In genomic region chr16:17223576-17223975, GRCh38 we compare ENCODE assay signal across 19 cellular contexts.
"Had no signal": no experiment of that assay in that cellular context is flagged by ENCODE, and none has a peak within 500 bp of the region (broad histone marks: within the 10 kb centered on the region; RNA-seq: fewer than 3 reads in every experiment).

No MANE protein-coding gene starts in this region.

- H3K9me3 ChIP-seq: adrenal gland, lower lobe of right lung, stomach had no signal

- H3K4me2 ChIP-seq: hepatocyte had no signal

- H3K27me3 ChIP-seq: adrenal gland, cardiac muscle cell, hepatocyte, stomach had no signal

- H3K4me3 ChIP-seq: cardiac muscle cell, hepatocyte, lower lobe of right lung, skin epidermis, stomach had no signal

- H3K27ac ChIP-seq: cardiac muscle cell, hepatocyte, lower lobe of right lung, skin epidermis had no signal

- H3K36me3 ChIP-seq: adrenal gland, cardiac muscle cell, lower lobe of right lung, stomach had no signal

- H2AFZ ChIP-seq: hepatocyte had no signal

- DNase-seq: activated CD4-positive, alpha-beta T cell treated with anti-CD3 and anti-CD28 coated beads, Interleukin-2, amount 10 ng/mL, durations not matched to agents 24 days and 14 days; activated CD8-positive, alpha-beta memory T cell treated with anti-CD3 and anti-CD28 coated beads, Interleukin-2, amount 50 U/mL, for 48 hours; activated effector memory CD4-positive, alpha-beta T cell treated with anti-CD3 and anti-CD28 coated beads, Interleukin-2, amount 50 U/mL, for 16 hours; activated naive CD4-positive, alpha-beta T cell treated with anti-CD3 and anti-CD28 coated beads, Interleukin-2, amount 50 U/mL, for 16 hours; activated T-cell treated with anti-CD3 and anti-CD28 coated beads, Interleukin-2, amount 50 U/mL, for 72 hours; effector memory CD8-positive, alpha-beta T cell; foreskin fibroblast; lower lobe of right lung; nephron progenitor cell; occipital lobe; stimulated activated CD4-positive, alpha-beta T cell treated with anti-CD3 and anti-CD28 coated beads, Interleukin-4, amount 100 ng/mL, for 1 hour; stomach; T1000 had no signal

- ATAC-seq: activated T-cell treated with anti-CD3 and anti-CD28 coated beads, Interleukin-2, amount 50 U/mL, for 72 hours; left colon; stimulated activated effector memory CD8-positive, alpha-beta T cell treated with anti-CD3 and anti-CD28 coated beads, Interleukin-12 subunit alpha, Interleukin-12 subunit beta, amount 100 ng/mL, for 72 hours had no signal
